ENCODE assay signal across 8 cellular contexts in genomic region chr10:95260397-95260881, GRCh38. TPM values are rescaled to one million over a fixed set of nuclear protein-coding genes. Genes with fewer than 3 reads are reported as not detected.
DNase-seq lines count a peak whose midpoint lies in the region; ATAC-seq and TF ChIP-seq lines count a peak whose summit lies in the region.

No MANE protein-coding gene starts in this region.

- H3K4me1 ChIP-seq in adipocyte (ENCODE audit: control insufficient read depth, insufficient read depth, low read length) = peaks cover 16% of the 10 kb centered on the region

- H3K4me1 Mint-ChIP-seq in CD14-positive monocyte = peaks cover 2% of the 10 kb centered on the region

- peak overlapping the region; percentile 45 for H3K9ac ChIP-seq in adipocyte (ENCODE audit: low read length)

- no peaks in the 10 kb centered on the region for H3K27me3 ChIP-seq in adipocyte (replicated peaks; ENCODE audit: control insufficient read depth, insufficient read depth, low read length)

- H3K9me3 Mint-ChIP-seq in CD14-positive monocyte = peaks cover 0 to 9% (median 3%) of the 10 kb centered on the region in 7 donors

- H3K36me3 Mint-ChIP-seq in CD14-positive monocyte = no peaks in the 10 kb centered on the region

- intact Hi-C loops in CD14-positive monocyte (cut with micrococcal nuclease) = no loop called here

- no peak overlapping the region for H3K4me3 ChIP-seq in adipocyte (ENCODE audit: low read length)

- H3K36me3 ChIP-seq in adipocyte (ENCODE audit: control insufficient read depth, insufficient read depth, low read length, severe bottlenecking) = peaks cover 34% of the 10 kb centered on the region

- ATAC-seq in HG02588 (IDR thresholded peaks at IDR 0.05; ENCODE audit: unreplicated experiment) = peak; percentile 84
- ATAC-seq in HG03095 (IDR thresholded peaks at IDR 0.05; ENCODE audit: unreplicated experiment) = no peak
- ATAC-seq in GM19455 (IDR thresholded peaks at IDR 0.05; ENCODE audit: unreplicated experiment) = no peak

- peaks cover 0 to 1% (median 0%) of the 10 kb centered on the region in 3 donors for H3K27me3 Mint-ChIP-seq in CD14-positive monocyte (ENCODE audit: low read depth in 3 of 3)

- TF ChIP-seq CTCF in CD14-positive monocyte (IDR thresholded peaks at IDR 0.05) = no peak

- no peaks in the 10 kb centered on the region for H3K9me3 ChIP-seq in adipocyte (ENCODE audit: control insufficient read depth, low read length)

- H3K4me3 Mint-ChIP-seq in CD14-positive monocyte = no peak overlapping the region

- DNase-seq in 8988T = peak; percentile 29
- peak; percentile 80 for DNase-seq in adipocyte (ENCODE audit: low read depth)
- peak; percentile 92 for DNase-seq in kidney glomerular epithelial cell (lab: John Stamatoyannopoulos, UW)
- no peak for DNase-seq in NOMO-1 treated with DMSO at 0.1 percent for 48 hours (lab: John Stamatoyannopoulos, UW; ENCODE audit: unreplicated experiment)
- no peak for DNase-seq in CD14-positive monocyte (ENCODE audit: low spot score)

- H3K27ac Mint-ChIP-seq in CD14-positive monocyte = no peak overlapping the region

RNA-seq across cellular contexts. Expression of gene PDLIM1, which starts 30.4 kb away (rescaled TPM):
- 1 to 10 TPM; 4.8 to 5.2 TPM for polyA plus RNA-seq in CD14-positive monocyte

Comparison
In these comparisons a context has a peak if more than half of its experiments do, and no peak if none do; other contexts are left out.
1. DNase-seq: peak in 8988T (single experiment), adipocyte (single experiment) and kidney glomerular epithelial cell (single experiment); none in NOMO-1 treated with DMSO at 0.1 percent for 48 hours (single experiment) and CD14-positive monocyte (single experiment).